Comparison of ENCODE assay signal across 1 cellular context in genomic region chr2:86440631-86441391, GRCh38.
TF ChIP-seq lines count a peak whose summit lies in the region.

KDM3A (plus strand) TSS chr2:86441371; CDS start chr2:86442048, 677 bp downstream.

TF ChIP-seq in HEK293, 187 proteins besides CTCF, POLR2A, EP300 and RAD21 (continued from another document and continues in another):
- peak; percentile 94 for TF ChIP-seq HIC1 (tag by site-specific recombination; IDR thresholded peaks at IDR 0.05)
- no peak for TF ChIP-seq ZNF174 (tag by site-specific recombination; IDR thresholded peaks at IDR 0.05)
- no peak for TF ChIP-seq ZNF677 (tag by site-specific recombination; IDR thresholded peaks at IDR 0.05)
- peak; percentile 91 for TF ChIP-seq KLF1 (tag by site-specific recombination; IDR thresholded peaks at IDR 0.05)
- TF ChIP-seq ZNF660 (tag by site-specific recombination; IDR thresholded peaks at IDR 0.05), result peak; percentile 89
- peak; percentile 85 for TF ChIP-seq WT1 (tag by site-specific recombination; IDR thresholded peaks at IDR 0.05)
- TF ChIP-seq ZNF146 (tag by site-specific recombination; IDR thresholded peaks at IDR 0.05), result peak; percentile 51; the same call in 1 of the 2 replicates
- peak; percentile 80 for TF ChIP-seq ZNF350 (tag by site-specific recombination; IDR thresholded peaks at IDR 0.05)
- no peak for TF ChIP-seq ZNF837 (tag by site-specific recombination; IDR thresholded peaks at IDR 0.05)
- peak; percentile 98 for TF ChIP-seq ZBTB7A (tag by site-specific recombination; IDR thresholded peaks at IDR 0.05; ENCODE audit: low read depth)
- TF ChIP-seq ZNF292 (tag by site-specific recombination; IDR thresholded peaks at IDR 0.05; ENCODE audit: borderline replicate concordance, low read depth), result no peak
- 0 out of 2 replicates have a peak, but pooled peaks have one; percentile 39 for TF ChIP-seq ZBTB48 (tag by site-specific recombination; IDR thresholded peaks at IDR 0.05)
- TF ChIP-seq ZBTB20 (tag by site-specific recombination; IDR thresholded peaks at IDR 0.05), result peak; percentile 84
- TF ChIP-seq, protein P1, sequence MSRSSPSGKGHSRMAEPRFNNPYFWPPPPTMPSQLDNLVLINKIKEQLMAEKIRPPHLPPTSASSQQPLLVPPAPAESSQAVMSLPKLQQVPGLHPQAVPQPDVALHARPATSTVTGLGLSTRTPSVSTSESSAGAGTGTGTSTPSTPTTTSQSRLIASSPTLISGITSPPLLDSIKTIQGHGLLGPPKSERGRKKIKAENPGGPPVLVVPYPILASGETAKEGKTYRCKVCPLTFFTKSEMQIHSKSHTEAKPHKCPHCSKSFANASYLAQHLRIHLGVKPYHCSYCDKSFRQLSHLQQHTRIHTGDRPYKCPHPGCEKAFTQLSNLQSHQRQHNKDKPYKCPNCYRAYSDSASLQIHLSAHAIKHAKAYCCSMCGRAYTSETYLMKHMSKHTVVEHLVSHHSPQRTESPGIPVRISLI (tag by site-specific recombination; IDR thresholded peaks at IDR 0.05), result peak; percentile 98
- TF ChIP-seq, protein P2, sequence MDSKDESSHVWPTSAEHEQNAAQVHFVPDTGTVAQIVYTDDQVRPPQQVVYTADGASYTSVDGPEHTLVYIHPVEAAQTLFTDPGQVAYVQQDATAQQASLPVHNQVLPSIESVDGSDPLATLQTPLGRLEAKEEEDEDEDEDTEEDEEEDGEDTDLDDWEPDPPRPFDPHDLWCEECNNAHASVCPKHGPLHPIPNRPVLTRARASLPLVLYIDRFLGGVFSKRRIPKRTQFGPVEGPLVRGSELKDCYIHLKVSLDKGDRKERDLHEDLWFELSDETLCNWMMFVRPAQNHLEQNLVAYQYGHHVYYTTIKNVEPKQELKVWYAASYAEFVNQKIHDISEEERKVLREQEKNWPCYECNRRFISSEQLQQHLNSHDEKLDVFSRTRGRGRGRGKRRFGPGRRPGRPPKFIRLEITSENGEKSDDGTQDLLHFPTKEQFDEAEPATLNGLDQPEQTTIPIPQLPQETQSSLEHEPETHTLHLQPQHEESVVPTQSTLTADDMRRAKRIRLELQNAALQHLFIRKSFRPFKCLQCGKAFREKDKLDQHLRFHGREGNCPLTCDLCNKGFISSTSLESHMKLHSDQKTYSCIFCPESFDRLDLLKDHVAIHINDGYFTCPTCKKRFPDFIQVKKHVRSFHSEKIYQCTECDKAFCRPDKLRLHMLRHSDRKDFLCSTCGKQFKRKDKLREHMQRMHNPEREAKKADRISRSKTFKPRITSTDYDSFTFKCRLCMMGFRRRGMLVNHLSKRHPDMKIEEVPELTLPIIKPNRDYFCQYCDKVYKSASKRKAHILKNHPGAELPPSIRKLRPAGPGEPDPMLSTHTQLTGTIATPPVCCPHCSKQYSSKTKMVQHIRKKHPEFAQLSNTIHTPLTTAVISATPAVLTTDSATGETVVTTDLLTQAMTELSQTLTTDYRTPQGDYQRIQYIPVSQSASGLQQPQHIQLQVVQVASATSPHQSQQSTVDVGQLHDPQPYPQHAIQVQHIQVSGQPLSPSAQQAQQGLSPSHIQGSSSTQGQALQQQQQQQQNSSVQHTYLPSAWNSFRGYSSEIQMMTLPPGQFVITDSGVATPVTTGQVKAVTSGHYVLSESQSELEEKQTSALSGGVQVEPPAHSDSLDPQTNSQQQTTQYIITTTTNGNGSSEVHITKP (tag by site-specific recombination; IDR thresholded peaks at IDR 0.05), result peak; percentile 84
- TF ChIP-seq ZNF560 (tag by site-specific recombination; IDR thresholded peaks at IDR 0.05; ENCODE audit: borderline replicate concordance), result no peak
- TF ChIP-seq KLF8 (tag by site-specific recombination; IDR thresholded peaks at IDR 0.05), result peak; percentile 98
- no peak for TF ChIP-seq MYNN (tag by site-specific recombination; IDR thresholded peaks at IDR 0.05; ENCODE audit: borderline replicate concordance)
- peak; percentile 99 for TF ChIP-seq ZXDB (tag by site-specific recombination; IDR thresholded peaks at IDR 0.05)
- TF ChIP-seq PRDM1 (tag by site-specific recombination; IDR thresholded peaks at IDR 0.05), result peak; percentile 66
- TF ChIP-seq ZNF600 (tag by site-specific recombination; IDR thresholded peaks at IDR 0.05), result peak; percentile 62; the same call in 1 of the 2 replicates
- no peak for TF ChIP-seq ZNF214 (tag by site-specific recombination; IDR thresholded peaks at IDR 0.05; ENCODE audit: borderline replicate concordance)
- no peak for TF ChIP-seq ZNF112 (tag by site-specific recombination; IDR thresholded peaks at IDR 0.05)
- peak; percentile 81; the same call in 1 of the 2 replicates for TF ChIP-seq ZNF76 (tag by site-specific recombination; IDR thresholded peaks at IDR 0.05; ENCODE audit: borderline replicate concordance, low read depth)
- TF ChIP-seq ZNF221 (tag by site-specific recombination; IDR thresholded peaks at IDR 0.05; ENCODE audit: borderline replicate concordance), result peak; percentile 75; the same call in 1 of the 2 replicates
- peak; percentile 89 for TF ChIP-seq ZNF558 (tag by site-specific recombination; IDR thresholded peaks at IDR 0.05)
- TF ChIP-seq ZNF335 (tag by site-specific recombination; conservative IDR thresholded peaks at IDR 0.05), result peak; percentile 59
- peak; percentile 89 for TF ChIP-seq KLF10 (tag by site-specific recombination; IDR thresholded peaks at IDR 0.05)
- TF ChIP-seq ZNF514 (tag by site-specific recombination; IDR thresholded peaks at IDR 0.05), result no peak
- peak; percentile 59; the same call in 1 of the 2 replicates for TF ChIP-seq HOXD13 (CRISPR knock-in tag; IDR thresholded peaks at IDR 0.05; ENCODE audit: borderline replicate concordance)
- peak; percentile 93 for TF ChIP-seq KLF17 (tag by site-specific recombination; IDR thresholded peaks at IDR 0.05)
- peak; percentile 95 for TF ChIP-seq ZNF501 (tag by site-specific recombination; IDR thresholded peaks at IDR 0.05)
- peak; percentile 87 for TF ChIP-seq IKZF3 (tag by site-specific recombination; IDR thresholded peaks at IDR 0.05)
- no peak for TF ChIP-seq ZNF654 (tag by site-specific recombination; IDR thresholded peaks at IDR 0.05; ENCODE audit: low read depth)
- TF ChIP-seq BCL11B (tag by site-specific recombination; IDR thresholded peaks at IDR 0.05; ENCODE audit: low read depth), result peak; percentile 74
- peak; percentile 59; the same call in 1 of the 2 replicates for TF ChIP-seq MZF1 (tag by site-specific recombination; IDR thresholded peaks at IDR 0.05; ENCODE audit: borderline replicate concordance)
- TF ChIP-seq, protein P3, sequence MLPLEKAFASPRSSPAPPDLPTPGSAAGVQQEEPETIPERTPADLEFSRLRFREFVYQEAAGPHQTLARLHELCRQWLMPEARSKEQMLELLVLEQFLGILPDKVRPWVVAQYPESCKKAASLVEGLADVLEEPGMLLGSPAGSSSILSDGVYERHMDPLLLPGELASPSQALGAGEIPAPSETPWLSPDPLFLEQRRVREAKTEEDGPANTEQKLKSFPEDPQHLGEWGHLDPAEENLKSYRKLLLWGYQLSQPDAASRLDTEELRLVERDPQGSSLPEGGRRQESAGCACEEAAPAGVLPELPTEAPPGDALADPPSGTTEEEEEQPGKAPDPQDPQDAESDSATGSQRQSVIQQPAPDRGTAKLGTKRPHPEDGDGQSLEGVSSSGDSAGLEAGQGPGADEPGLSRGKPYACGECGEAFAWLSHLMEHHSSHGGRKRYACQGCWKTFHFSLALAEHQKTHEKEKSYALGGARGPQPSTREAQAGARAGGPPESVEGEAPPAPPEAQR (tag by site-specific recombination; IDR thresholded peaks at IDR 0.05), result peak; percentile 92
- TF ChIP-seq ZNF366 (tag by site-specific recombination; conservative IDR thresholded peaks at IDR 0.05), result peak; percentile 99
- peak; percentile 79; the same call in 1 of the 2 replicates for TF ChIP-seq ZSCAN5A (tag by site-specific recombination; IDR thresholded peaks at IDR 0.05)
- TF ChIP-seq TRIM28 (IDR thresholded peaks at IDR 0.05; ENCODE audit: borderline replicate concordance, low read length), result peak; percentile 98
- TF ChIP-seq, protein P4, sequence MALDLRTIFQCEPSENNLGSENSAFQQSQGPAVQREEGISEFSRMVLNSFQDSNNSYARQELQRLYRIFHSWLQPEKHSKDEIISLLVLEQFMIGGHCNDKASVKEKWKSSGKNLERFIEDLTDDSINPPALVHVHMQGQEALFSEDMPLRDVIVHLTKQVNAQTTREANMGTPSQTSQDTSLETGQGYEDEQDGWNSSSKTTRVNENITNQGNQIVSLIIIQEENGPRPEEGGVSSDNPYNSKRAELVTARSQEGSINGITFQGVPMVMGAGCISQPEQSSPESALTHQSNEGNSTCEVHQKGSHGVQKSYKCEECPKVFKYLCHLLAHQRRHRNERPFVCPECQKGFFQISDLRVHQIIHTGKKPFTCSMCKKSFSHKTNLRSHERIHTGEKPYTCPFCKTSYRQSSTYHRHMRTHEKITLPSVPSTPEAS (tag by site-specific recombination; IDR thresholded peaks at IDR 0.05), result peak; percentile 53
- no peak for TF ChIP-seq HOXC10 (CRISPR knock-in tag; IDR thresholded peaks at IDR 0.05)
- peak; percentile 76; the same call in 1 of the 2 replicates for TF ChIP-seq YY2 (tag by site-specific recombination; IDR thresholded peaks at IDR 0.05)
- peak; percentile 83 for TF ChIP-seq ZIC2 (tag by site-specific recombination; IDR thresholded peaks at IDR 0.05)
- TF ChIP-seq ZNF518A (tag by site-specific recombination; conservative IDR thresholded peaks at IDR 0.05; ENCODE audit: low read depth), result peak; percentile 75
- no peak for TF ChIP-seq ZNF473 (tag by site-specific recombination; IDR thresholded peaks at IDR 0.05)
- TF ChIP-seq ZNF140 (tag by site-specific recombination; IDR thresholded peaks at IDR 0.05), result no peak
- TF ChIP-seq OSR2 (tag by site-specific recombination; IDR thresholded peaks at IDR 0.05), result peak; percentile 38; the same call in 1 of the 2 replicates
- TF ChIP-seq ZNF510 (tag by site-specific recombination; IDR thresholded peaks at IDR 0.05; ENCODE audit: insufficient replicate concordance), result peak; percentile 77
- TF ChIP-seq ZNF830 (tag by site-specific recombination; IDR thresholded peaks at IDR 0.05; ENCODE audit: low read depth), result no peak
